Comparison of ENCODE assay signal across 8 cellular contexts in genomic region chr6:3258201-3258600, GRCh38. TPM values are rescaled to one million over a fixed set of nuclear protein-coding genes. Genes with fewer than 3 reads are reported as not detected.
DNase-seq lines count a peak whose midpoint lies in the region; ATAC-seq, FAIRE-seq and TF ChIP-seq lines count a peak whose summit lies in the region.

No MANE protein-coding gene starts in this region.

- H4K20me1 ChIP-seq in BLaER1 treated with 17β-estradiol and CSF1 and Interleukin-3, amounts not matched to agents 10 nM and 100 nM = peaks cover 0 to 41% (median 29%) of the 10 kb centered on the region in 11 experiments; a peak in 20 of 22 replicates
- H4K20me1 ChIP-seq in OCI-LY1 (ENCODE audit: insufficient read depth, low read length) = no peaks in the 10 kb centered on the region

- peaks cover 32% of the 10 kb centered on the region for H3K79me2 ChIP-seq in OCI-LY1 (ENCODE audit: insufficient read depth, low read length)

- H3K27me3 ChIP-seq in BLaER1 treated with 17β-estradiol and CSF1 and Interleukin-3, amounts not matched to agents 10 nM and 100 nM = no peaks in the 10 kb centered on the region
- H3K27me3 ChIP-seq in OCI-LY1 (ENCODE audit: insufficient read depth, low read length) = no peaks in the 10 kb centered on the region
- no peaks in the 10 kb centered on the region for H3K27me3 ChIP-seq in effector memory CD4-positive, alpha-beta T cell (replicated peaks; ENCODE audit: control insufficient read depth, insufficient read depth, low read length, poor library complexity, severe bottlenecking)

- no peaks in the 10 kb centered on the region for H3K9me2 ChIP-seq in OCI-LY1 (ENCODE audit: low read depth, low read length)

- peaks cover 14% of the 10 kb centered on the region for H3K36me3 Mint-ChIP-seq in neural crest cell (ENCODE audit: low read depth)

- H3K36me3 ChIP-seq in BLaER1 treated with 17β-estradiol and CSF1 and Interleukin-3, amounts not matched to agents 10 nM and 100 nM = peaks cover 2 to 29% (median 15%) of the 10 kb centered on the region in 11 experiments; a peak in 21 of 22 replicates
- peaks cover 20% of the 10 kb centered on the region; the same call in 1 of the 2 replicates for H3K36me3 ChIP-seq in OCI-LY1 (ENCODE audit: insufficient read depth, low read length)
- H3K36me3 ChIP-seq in effector memory CD4-positive, alpha-beta T cell (ENCODE audit: control insufficient read depth, insufficient read depth, low read length) = peaks cover under 1% of the 10 kb centered on the region

- H3K27me3 Mint-ChIP-seq in neural crest cell (ENCODE audit: low read depth) = peaks cover 3% of the 10 kb centered on the region

- peak overlapping the region; percentile 53 to 92 (median 83) for H3K4me2 ChIP-seq in BLaER1 treated with 17β-estradiol and CSF1 and Interleukin-3, amounts not matched to agents 10 nM and 100 nM
- peak overlapping the region; percentile 59 for H3K4me2 ChIP-seq in OCI-LY1 (ENCODE audit: low read length)

- H3K4me3 Mint-ChIP-seq in neural crest cell = peak overlapping the region; percentile 82

- no peak overlapping the region for H2AFZ ChIP-seq in OCI-LY1 (ENCODE audit: low read length)

- H3K4me3 ChIP-seq in BLaER1 treated with 17β-estradiol and CSF1 and Interleukin-3, amounts not matched to agents 10 nM and 100 nM = peak overlapping the region; percentile 87 to 100 (median 98)
- H3K4me3 ChIP-seq in OCI-LY1 (ENCODE audit: low read depth, low read length, poor library complexity, severe bottlenecking) = peak overlapping the region; percentile 86
- H3K4me3 ChIP-seq in effector memory CD4-positive, alpha-beta T cell (ENCODE audit: insufficient read depth, low read depth, low read length, poor library complexity, severe bottlenecking) = peak overlapping the region; percentile 86

- no peak for ATAC-seq in HG03175 (IDR thresholded peaks at IDR 0.05; ENCODE audit: unreplicated experiment)
- no peak for ATAC-seq in HG03565 (IDR thresholded peaks at IDR 0.05; ENCODE audit: unreplicated experiment)

- no peak overlapping the region for H3K27ac Mint-ChIP-seq in neural crest cell (ENCODE audit: unreplicated experiment)

- H3F3A ChIP-seq in OCI-LY1 (ENCODE audit: insufficient read depth, low read length) = no peaks in the 10 kb centered on the region

- peak overlapping the region in 8 of 11 experiments; percentile 85 to 99 (median 90); a peak in 8 of 22 replicates for H3K9ac ChIP-seq in BLaER1 treated with 17β-estradiol and CSF1 and Interleukin-3, amounts not matched to agents 10 nM and 100 nM
- no peak overlapping the region for H3K9ac ChIP-seq in OCI-LY1 (ENCODE audit: low read length)

- peaks cover 32% of the 10 kb centered on the region for H3K4me1 Mint-ChIP-seq in neural crest cell

- no peak for FAIRE-seq in urothelium cell line (lab: Jason Lieb, UNC)

- DNase-seq in effector memory CD4-positive, alpha-beta T cell = no peak
- DNase-seq in neural crest cell (ENCODE audit: low read depth, low spot score) (no peak), AG08395 (ENCODE audit: low spot score) (no peak), urothelium cell line (ENCODE audit: low spot score) (no peak)

- peaks cover 3% of the 10 kb centered on the region for H3K9me3 Mint-ChIP-seq in neural crest cell

- H3K27ac ChIP-seq in BLaER1 treated with 17β-estradiol and CSF1 and Interleukin-3, amounts not matched to agents 10 nM and 100 nM = peak overlapping the region in 1 of 11 experiments; percentile 90; a peak in 2 of 22 replicates
- no peak overlapping the region for H3K27ac ChIP-seq in OCI-LY1 (ENCODE audit: low read depth, low read length, poor library complexity, severe bottlenecking)
- no peak overlapping the region for H3K27ac ChIP-seq in effector memory CD4-positive, alpha-beta T cell (ENCODE audit: insufficient read depth, low read length, poor library complexity, severe bottlenecking)

- peaks cover 23 to 34% (median 30%) of the 10 kb centered on the region in 10 experiments for H3K4me1 ChIP-seq in BLaER1 treated with 17β-estradiol and CSF1 and Interleukin-3, amounts not matched to agents 10 nM and 100 nM
- H3K4me1 ChIP-seq in OCI-LY1 (ENCODE audit: insufficient read depth, low read length, severe bottlenecking) = peaks cover 24% of the 10 kb centered on the region
- H3K4me1 ChIP-seq in effector memory CD4-positive, alpha-beta T cell (ENCODE audit: control insufficient read depth, insufficient read depth, low read length, poor library complexity, severe bottlenecking) = peaks cover 18% of the 10 kb centered on the region

- TF ChIP-seq CTCF in OCI-LY1 (IDR thresholded peaks at IDR 0.05; ENCODE audit: low read length) (no peak), neural crest cell (conservative IDR thresholded peaks at IDR 0.05) (no peak)

- peaks cover 5 to 17% (median 9%) of the 10 kb centered on the region in 11 experiments; a peak in 19 of 22 replicates for H3K9me3 ChIP-seq in BLaER1 treated with 17β-estradiol and CSF1 and Interleukin-3, amounts not matched to agents 10 nM and 100 nM (replicated peaks in 1 of 11)
- H3K9me3 ChIP-seq in OCI-LY1 (ENCODE audit: low read length) = no peaks in the 10 kb centered on the region
- no peaks in the 10 kb centered on the region for H3K9me3 ChIP-seq in effector memory CD4-positive, alpha-beta T cell (ENCODE audit: control insufficient read depth, low read length)

RNA-seq across cellular contexts. Expression of gene PSMG4, which starts 0.5 kb away (rescaled TPM):
- total RNA-seq in neural crest cell = 26.3 and 27.9 TPM in 2 replicates

RNA-seq across cellular contexts. Expression of gene TUBB2B, which starts 30.7 kb away (rescaled TPM):
- total RNA-seq in neural crest cell = 655 and 665 TPM in 2 replicates
